In genomic region chr20:47543006-47543431, GRCh38 we compare ENCODE assay signal across 11 cellular contexts. TPM values are rescaled to one million over a fixed set of nuclear protein-coding genes. Genes with fewer than 3 reads are reported as not detected.
DNase-seq lines count a peak whose midpoint lies in the region; ATAC-seq and TF ChIP-seq lines count a peak whose summit lies in the region.
"Had no signal": no experiment of that assay in that cellular context is flagged by ENCODE, and none has a peak within 500 bp of the region (broad histone marks: within the 10 kb centered on the region; RNA-seq: fewer than 3 reads in every experiment).

No MANE protein-coding gene starts in this region.

- no peaks in the 10 kb centered on the region for H3K9me3 ChIP-seq in SJSA1 (replicated peaks)
- H3K9me3 ChIP-seq in lower lobe of right lung: no peaks in the 10 kb centered on the region

- no peak overlapping the region for H3K27ac ChIP-seq in SJSA1
- no peak overlapping the region for H3K27ac ChIP-seq in lower lobe of right lung

- no peaks in the 10 kb centered on the region for H3K36me3 ChIP-seq in SJSA1
- H3K36me3 ChIP-seq in lower lobe of right lung: no peaks in the 10 kb centered on the region

- no peaks in the 10 kb centered on the region for H3K27me3 ChIP-seq in SJSA1 (replicated peaks)
- no peaks in the 10 kb centered on the region for H3K27me3 ChIP-seq in lower lobe of right lung (ENCODE audit: low read depth)

- peaks cover 87% of the 10 kb centered on the region for H3K4me1 Mint-ChIP-seq in stimulated activated naive CD8-positive, alpha-beta T cell treated with anti-CD3 and anti-CD28 coated beads, Interleukin-15, amount 100 ng/mL, for 72 hours

- peaks cover 0 to 31% of the 10 kb centered on the region in 2 donors for H3K36me3 Mint-ChIP-seq in activated naive CD4-positive, alpha-beta T cell treated with anti-CD3 and anti-CD28 coated beads, Interleukin-2, amount 50 U/mL, for 72 hours

- intact Hi-C loops in lower lobe of right lung (cut with DNase I): no loop called here

- H3K4me3 ChIP-seq in SJSA1 (no peak overlapping the region), fibroblast of mammary gland (ENCODE audit: control insufficient read depth, low read depth, low read length) (no peak overlapping the region), lower lobe of right lung (no peak overlapping the region)

- H3K4me3 Mint-ChIP-seq in stimulated activated naive CD8-positive, alpha-beta T cell treated with anti-CD3 and anti-CD28 coated beads, Interleukin-15, amount 100 ng/mL, for 72 hours: peak overlapping the region in 1 of 2 donors; percentile 30

- TF ChIP-seq CTCF in fibroblast of mammary gland (conservative IDR thresholded peaks at IDR 0.05; ENCODE audit: control insufficient read depth, insufficient read depth, low read depth, low read length) (no peak), lower lobe of right lung (IDR thresholded peaks at IDR 0.05) (no peak)

- ATAC-seq in activated naive CD4-positive, alpha-beta T cell treated with anti-CD3 and anti-CD28 coated beads, Interleukin-2, amount 50 U/mL, for 72 hours: peak; percentile 35 to 85
- ATAC-seq in stimulated activated naive CD8-positive, alpha-beta T cell treated with anti-CD3 and anti-CD28 coated beads, Interleukin-15, amount 100 ng/mL, for 72 hours: peak; percentile 33
- ATAC-seq in GM21360 (IDR thresholded peaks at IDR 0.05; ENCODE audit: unreplicated experiment) (no peak), HG03342 (IDR thresholded peaks at IDR 0.05; ENCODE audit: unreplicated experiment) (no peak), lower lobe of right lung (no peak)

- no peaks in the 10 kb centered on the region for H3K27me3 Mint-ChIP-seq in stimulated activated naive CD8-positive, alpha-beta T cell treated with anti-CD3 and anti-CD28 coated beads, Interleukin-15, amount 100 ng/mL, for 72 hours

- peaks cover 39% of the 10 kb centered on the region for H3K4me1 ChIP-seq in SJSA1 (replicated peaks)
- H3K4me1 ChIP-seq in lower lobe of right lung: peaks cover 35% of the 10 kb centered on the region

- no peak for DNase-seq in activated naive CD4-positive, alpha-beta T cell treated with anti-CD3 and anti-CD28 coated beads, Interleukin-2, amount 50 U/mL, for 72 hours (ENCODE audit: low spot score in 2 of 2)
- no peak for DNase-seq in activated naive CD4-positive, alpha-beta T cell treated with anti-CD3 and anti-CD28 coated beads, Interleukin-2, amount 50 U/mL, for 16 hours
- peak; percentile 52 to 74 for DNase-seq in SJSA1 (ENCODE audit: low read depth in 1 of 2, low spot score in 2 of 2)
- peak; percentile 43 for DNase-seq in fibroblast of mammary gland (ENCODE audit: low read depth)
- DNase-seq in stimulated activated naive CD8-positive, alpha-beta T cell treated with anti-CD3 and anti-CD28 coated beads, Interleukin-15, amount 100 ng/mL, for 72 hours: no peak
- no peak for DNase-seq in lower lobe of right lung
- DNase-seq: MM.1S; NCI-H526; stimulated activated CD4-positive, alpha-beta T cell treated with anti-CD3 and anti-CD28 coated beads, Interleukin-15, amount 100 ng/mL, for 24 hours had no signal

- H3K27ac Mint-ChIP-seq in activated naive CD4-positive, alpha-beta T cell treated with anti-CD3 and anti-CD28 coated beads, Interleukin-2, amount 50 U/mL, for 72 hours: peak overlapping the region in 1 of 2 donors; percentile 4
- H3K27ac Mint-ChIP-seq in stimulated activated naive CD8-positive, alpha-beta T cell treated with anti-CD3 and anti-CD28 coated beads, Interleukin-15, amount 100 ng/mL, for 72 hours: no peak overlapping the region

- no peaks in the 10 kb centered on the region for H3K9me3 Mint-ChIP-seq in activated naive CD4-positive, alpha-beta T cell treated with anti-CD3 and anti-CD28 coated beads, Interleukin-2, amount 50 U/mL, for 72 hours
- no peaks in the 10 kb centered on the region for H3K9me3 Mint-ChIP-seq in stimulated activated naive CD8-positive, alpha-beta T cell treated with anti-CD3 and anti-CD28 coated beads, Interleukin-15, amount 100 ng/mL, for 72 hours

RNA-seq across cellular contexts. Expression of gene NCOA3, which starts 41.3 kb away (rescaled TPM):
- total RNA-seq in activated naive CD4-positive, alpha-beta T cell treated with anti-CD3 and anti-CD28 coated beads, Interleukin-2, amount 50 U/mL, for 72 hours: 10 to 100 TPM; 81.6 to 92.6 TPM
- 11.5 and 20.4 TPM in 2 replicates for total RNA-seq in SJSA1 (2014; rRNA removed; shearing (Covaris generic))
- total RNA-seq in lower lobe of right lung: 42.1 TPM

Comparison
In these comparisons a context has a peak if more than half of its experiments do, and no peak if none do; other contexts are left out.
1. ATAC-seq: peak in activated naive CD4-positive, alpha-beta T cell treated with anti-CD3 and anti-CD28 coated beads, Interleukin-2, amount 50 U/mL, for 72 hours (2 of 2) and stimulated activated naive CD8-positive, alpha-beta T cell treated with anti-CD3 and anti-CD28 coated beads, Interleukin-15, amount 100 ng/mL, for 72 hours (single experiment); none in GM21360 (single experiment), HG03342 (single experiment) and lower lobe of right lung (0 of 2).
2. DNase-seq: peak in SJSA1 (2 of 2) and fibroblast of mammary gland (single experiment); none in activated naive CD4-positive, alpha-beta T cell treated with anti-CD3 and anti-CD28 coated beads, Interleukin-2, amount 50 U/mL, for 72 hours (0 of 2), activated naive CD4-positive, alpha-beta T cell treated with anti-CD3 and anti-CD28 coated beads, Interleukin-2, amount 50 U/mL, for 16 hours (single experiment), stimulated activated naive CD8-positive, alpha-beta T cell treated with anti-CD3 and anti-CD28 coated beads, Interleukin-15, amount 100 ng/mL, for 72 hours (0 of 2) and lower lobe of right lung (single experiment).